In the genomic region with DNA sequence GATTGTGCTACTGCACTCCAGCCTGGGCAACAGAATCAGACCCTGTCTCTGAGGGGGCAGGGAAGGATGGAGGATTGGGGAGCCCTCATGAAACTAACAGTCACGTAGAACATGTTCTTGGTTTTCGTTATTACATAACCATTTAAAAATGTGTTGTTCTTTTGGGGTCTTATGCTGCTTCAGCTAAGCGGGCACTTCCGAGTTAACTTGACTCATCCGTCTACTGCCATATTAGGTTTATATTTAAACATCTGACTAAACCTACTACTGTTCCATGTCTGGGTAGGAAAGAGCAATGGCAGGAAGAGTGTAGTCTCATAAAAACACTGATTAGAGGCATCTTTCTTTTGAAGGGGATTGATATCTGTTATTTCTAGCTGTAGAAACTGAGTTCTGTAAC, we compare ENCODE assay signal across 21 cellular contexts. TPM values are rescaled to one million over a fixed set of nuclear protein-coding genes. Genes with fewer than 3 reads are reported as not detected.
DNase-seq lines count a peak whose midpoint lies in the region; ATAC-seq and TF ChIP-seq lines count a peak whose summit lies in the region.
"Had no signal": no experiment of that assay in that cellular context is flagged by ENCODE, and none has a peak within 500 bp of the region (broad histone marks: within the 10 kb centered on the region; RNA-seq: fewer than 3 reads in every experiment).

No MANE protein-coding gene starts in this region.

- no peak overlapping the region for H3K9ac ChIP-seq in IMR-90 (ENCODE audit: low read depth, low read length)

- H3K36me3 ChIP-seq in CD4-positive, CD25-positive, alpha-beta regulatory T cell (ENCODE audit: control insufficient read depth, insufficient read depth, low read length) = peaks cover 96% of the 10 kb centered on the region
- peaks cover 36% of the 10 kb centered on the region for H3K36me3 ChIP-seq in IMR-90 (ENCODE audit: control insufficient read depth, insufficient read depth, low read length)
- H3K36me3 ChIP-seq in aorta (ENCODE audit: control insufficient read depth in 1 of 2, insufficient read depth in 2 of 2, low read length in 1 of 2) = peaks cover 6 to 10% of the 10 kb centered on the region in 2 donors

- H4K8ac ChIP-seq in IMR-90 (ENCODE audit: low read depth in 2 of 2, low read length in 2 of 2) = 0 out of 4 replicates have a peak overlapping the region, but pooled peaks of 1 of the 2 experiments have one; percentile 12

- H2AFZ ChIP-seq in IMR-90 (replicated peaks; ENCODE audit: low read length, poor library complexity) = no peak overlapping the region

- no peak overlapping the region for H2BK120ac ChIP-seq in IMR-90 (ENCODE audit: low read depth, low read length)

- TF ChIP-seq RAD21 in IMR-90 (IDR thresholded peaks at IDR 0.05; ENCODE audit: low read length) = no peak

- no peak overlapping the region for H3K4me3 ChIP-seq in CD4-positive, CD25-positive, alpha-beta regulatory T cell (ENCODE audit: low read depth, low read length)
- H3K4me3 ChIP-seq in IMR-90 (ENCODE audit: insufficient read depth, low read depth, low read length) (no peak overlapping the region), choroid plexus epithelial cell (ENCODE audit: low read depth, low read length) (no peak overlapping the region), aorta (ENCODE audit: low read length in 2 of 2) (no peak overlapping the region)
- H3K4me3 ChIP-seq: left ventricle myocardium inferior, MG63 had no signal

- H2BK15ac ChIP-seq in IMR-90 (ENCODE audit: low read depth, low read length) = no peak overlapping the region

- no peak overlapping the region for H2BK20ac ChIP-seq in IMR-90 (ENCODE audit: low read depth, low read length)

- H3K9me3 ChIP-seq in CD4-positive, CD25-positive, alpha-beta regulatory T cell (ENCODE audit: control insufficient read depth in 2 of 2, low read length in 2 of 2) = no peaks in the 10 kb centered on the region
- H3K9me3 ChIP-seq in IMR-90 (ENCODE audit: control insufficient read depth, insufficient read depth, low read length) (no peaks in the 10 kb centered on the region), aorta (ENCODE audit: control insufficient read depth, low read length) (no peaks in the 10 kb centered on the region)
- H3K9me3 ChIP-seq: left ventricle myocardium inferior, MG63 had no signal

- no TSS peak for BruUV-seq in IMR-90 (replicated peaks; lab: Mats Ljungman, UMichigan)

- in situ Hi-C loops in IMR-90 (cut with MboI; ENCODE audit: low sequenced_read_pairs) = no loop called here

- peaks cover 72% of the 10 kb centered on the region for H3K36me3 Mint-ChIP-seq in CD4-positive, CD25-positive, alpha-beta regulatory T cell
- H3K36me3 Mint-ChIP-seq in natural killer cell treated with Interleukin-12 subunit alpha and Interleukin-12 subunit beta and Interleukin-15 and Interleukin-18, amount 100 ng/mL, for 72 hours = peaks cover 52% of the 10 kb centered on the region

- no peak for TF ChIP-seq CTCF in IMR-90 (conservative IDR thresholded peaks at IDR 0.05; ENCODE audit: low read depth, low read length)
- TF ChIP-seq CTCF in choroid plexus epithelial cell (conservative IDR thresholded peaks at IDR 0.05; ENCODE audit: low read depth, low read length) = no peak

- TF ChIP-seq POLR2A in IMR-90 (IDR thresholded peaks at IDR 0.05; ENCODE audit: low read depth, low read length) = no peak

- no peak overlapping the region for H4K5ac ChIP-seq in IMR-90 (ENCODE audit: low read depth, low read length)

- no peak overlapping the region for H2AK9ac ChIP-seq in IMR-90 (replicated peaks; ENCODE audit: low read depth, low read length, poor library complexity)

- no peak for ATAC-seq in CD4-positive, CD25-positive, alpha-beta regulatory T cell (ENCODE audit: low read depth in 2 of 2)
- ATAC-seq in IMR-90 (ENCODE audit: low read depth) (peak; percentile 83), HG03439 (IDR thresholded peaks at IDR 0.05; ENCODE audit: unreplicated experiment) (no peak), GM21529 (IDR thresholded peaks at IDR 0.05; ENCODE audit: unreplicated experiment) (no peak), aorta (ENCODE audit: low FRiP score) (no peak)
- peak in 1 of 2 donors; percentile 62 for ATAC-seq in natural killer cell treated with Interleukin-12 subunit alpha and Interleukin-12 subunit beta and Interleukin-15 and Interleukin-18, amount 100 ng/mL, for 72 hours
- ATAC-seq: activated CD4-positive, CD25-positive, alpha-beta regulatory T cell treated with anti-CD3 and anti-CD28 coated beads, Interleukin-2, amount 50 U/mL, for 24 hours had no signal

- POLR2A ChIA-PET in IMR-90 (lab: Charles Lee; ENCODE audit: unreplicated experiment) = no interaction called here

- H3K27ac Mint-ChIP-seq in CD4-positive, CD25-positive, alpha-beta regulatory T cell = peak overlapping the region in 2 of 3 donors; percentile 1 to 74
- H3K27ac Mint-ChIP-seq in natural killer cell treated with Interleukin-12 subunit alpha and Interleukin-12 subunit beta and Interleukin-15 and Interleukin-18, amount 100 ng/mL, for 72 hours = peak overlapping the region in 1 of 2 donors; percentile 45
- H3K27ac Mint-ChIP-seq: nephron had no signal

- H4K20me1 ChIP-seq in IMR-90 (ENCODE audit: insufficient read depth, low read length) = peaks cover 6% of the 10 kb centered on the region; the same call in 1 of the 2 replicates

- H3K79me1 ChIP-seq in IMR-90 (ENCODE audit: low read depth in 1 of 2, low read length in 2 of 2) = peaks cover 20 to 48% of the 10 kb centered on the region in 2 experiments

- no peaks in the 10 kb centered on the region for H3K27me3 Mint-ChIP-seq in CD4-positive, CD25-positive, alpha-beta regulatory T cell
- H3K27me3 Mint-ChIP-seq in natural killer cell treated with Interleukin-12 subunit alpha and Interleukin-12 subunit beta and Interleukin-15 and Interleukin-18, amount 100 ng/mL, for 72 hours = no peaks in the 10 kb centered on the region
- H3K27me3 Mint-ChIP-seq: stimulated activated naive CD8-positive, alpha-beta T cell treated with anti-CD3 and anti-CD28 coated beads, Interleukin-15, Interleukin-2, amounts not matched to agents 100 ng/mL and 50 ng/mL, for 24 hours had no signal

- H3K9me1 ChIP-seq in IMR-90 (ENCODE audit: insufficient read depth, low read length) = peaks cover 6% of the 10 kb centered on the region; the same call in 1 of the 2 replicates

- H3K23ac ChIP-seq in IMR-90 (ENCODE audit: low read depth, low read length) = no peak overlapping the region

- no CpG with 5 or more reads among the region's 5 CpGs for WGBS in IMR-90 (ENCODE audit: extremely low coverage in 2 of 2, insufficient read length in 1 of 2), 2 experiments
- 18 to 23% methylated on average over 5 of the region's 5 CpGs for WGBS in aorta, 2 donors

- H3K4me1 ChIP-seq in CD4-positive, CD25-positive, alpha-beta regulatory T cell (ENCODE audit: control insufficient read depth, insufficient read depth, low read length, poor library complexity, severe bottlenecking) = no peaks in the 10 kb centered on the region
- peaks cover 10% of the 10 kb centered on the region for H3K4me1 ChIP-seq in IMR-90 (ENCODE audit: control insufficient read depth, insufficient read depth, low read length)
- H3K4me1 ChIP-seq in aorta (ENCODE audit: control insufficient read depth in 1 of 2, insufficient read depth in 2 of 2, low read length in 2 of 2) = peaks cover 0 to 3% of the 10 kb centered on the region in 2 donors

- dilution Hi-C loops in IMR-90 (cut with HindIII; ENCODE audit: low sequenced_read_pairs, unreplicated experiment) = no loop called here

- peak overlapping the region; percentile 35; the same call in 1 of the 2 replicates for H4K91ac ChIP-seq in IMR-90 (ENCODE audit: insufficient read depth, low read depth, low read length)

- H3K4me2 ChIP-seq in IMR-90 (ENCODE audit: low read depth, low read length) = no peak overlapping the region; the same call in 1 of the 2 replicates

- H3K27me3 ChIP-seq in CD4-positive, CD25-positive, alpha-beta regulatory T cell (ENCODE audit: control insufficient read depth, insufficient read depth, low read length) = no peaks in the 10 kb centered on the region
- H3K27me3 ChIP-seq in IMR-90 (ENCODE audit: control insufficient read depth, insufficient read depth, low read length) = no peaks in the 10 kb centered on the region
- no peaks in the 10 kb centered on the region for H3K27me3 ChIP-seq in aorta (ENCODE audit: control insufficient read depth in 1 of 2, insufficient read depth in 2 of 2, low read length in 1 of 2)
- H3K27me3 ChIP-seq: MG63 had no signal

- no peak overlapping the region for H3K4ac ChIP-seq in IMR-90 (ENCODE audit: low read depth, low read length)

- CTCF ChIA-PET in IMR-90 (lab: Yijun Ruan, JAX) = interaction anchor here (1.6 to 1.9 kb wide), 3 partner anchors 13 to 107 kb away, joined by 4 to 8 read pairs (median 5); no protein-coding TSS in a partner anchor

- peak overlapping the region; percentile 1; the same call in 1 of the 2 replicates for H3K18ac ChIP-seq in IMR-90 (ENCODE audit: low read depth, low read length)

- intact Hi-C loops in IMR-90 (cut with micrococcal nuclease) (no loop called here), aorta (cut with DNase I) (loop anchor here in 1 of 2 donors (5.0 kb wide), 1 partner anchor 35 kb away; no protein-coding TSS in a partner anchor)

- no peak overlapping the region for H2AK5ac ChIP-seq in IMR-90 (ENCODE audit: low read depth, low read length)

- no peaks in the 10 kb centered on the region for H3K9me3 Mint-ChIP-seq in CD4-positive, CD25-positive, alpha-beta regulatory T cell
- H3K9me3 Mint-ChIP-seq in natural killer cell treated with Interleukin-12 subunit alpha and Interleukin-12 subunit beta and Interleukin-15 and Interleukin-18, amount 100 ng/mL, for 72 hours = no peaks in the 10 kb centered on the region
- H3K9me3 Mint-ChIP-seq: nephron; stimulated activated naive CD8-positive, alpha-beta T cell treated with anti-CD3 and anti-CD28 coated beads, Interleukin-15, Interleukin-2, amounts not matched to agents 100 ng/mL and 50 ng/mL, for 24 hours had no signal

- no peak overlapping the region for H3K27ac ChIP-seq in CD4-positive, CD25-positive, alpha-beta regulatory T cell (ENCODE audit: insufficient read depth, low read length, poor library complexity, severe bottlenecking)
- H3K27ac ChIP-seq in IMR-90 (ENCODE audit: insufficient read depth, low read length) (peak overlapping the region; percentile 41), aorta (ENCODE audit: low read depth in 1 of 2, low read length in 2 of 2) (peak overlapping the region in 1 of 2 donors; percentile 8)
- H3K27ac ChIP-seq: left ventricle myocardium inferior had no signal

- no peak overlapping the region for H3K56ac ChIP-seq in IMR-90 (ENCODE audit: extremely low read depth, insufficient read depth, low read length)

- 0 out of 2 replicates have a peak overlapping the region, but pooled peaks have one; percentile 27 for H3K14ac ChIP-seq in IMR-90 (replicated peaks; ENCODE audit: low read depth, low read length)

- DNase-seq in CD4-positive, CD25-positive, alpha-beta regulatory T cell = no peak
- peak; percentile 77 for DNase-seq in IMR-90
- peak; percentile 73 for DNase-seq in choroid plexus epithelial cell (ENCODE audit: low read depth)
- no peak for DNase-seq in natural killer cell treated with Interleukin-12 subunit alpha and Interleukin-12 subunit beta and Interleukin-15 and Interleukin-18, amount 100 ng/mL, for 72 hours (ENCODE audit: low spot score)
- DNase-seq in aorta = no peak
- DNase-seq in AG20443 (ENCODE audit: low spot score) = no peak
- DNase-seq: activated naive CD4-positive, alpha-beta T cell treated with Interleukin-2 at 50 U/mL for 16 hours; COR-L47; foreskin fibroblast; GOT3; left ventricle myocardium inferior; MG63; NCI-H1694 treated with DMSO at 0.1 percent for 48 hours; NCI-H446 had no signal

- peak overlapping the region; percentile 78 for H2BK5ac ChIP-seq in IMR-90 (ENCODE audit: low read depth, low read length, poor library complexity, severe bottlenecking)

- H3K4me1 Mint-ChIP-seq in CD4-positive, CD25-positive, alpha-beta regulatory T cell = peaks cover 0 to 6% (median 4%) of the 10 kb centered on the region in 4 donors
- peaks cover 7 to 24% of the 10 kb centered on the region in 2 donors for H3K4me1 Mint-ChIP-seq in natural killer cell treated with Interleukin-12 subunit alpha and Interleukin-12 subunit beta and Interleukin-15 and Interleukin-18, amount 100 ng/mL, for 72 hours (ENCODE audit: low read depth in 2 of 2)

- no peak overlapping the region for H3K4me3 Mint-ChIP-seq in CD4-positive, CD25-positive, alpha-beta regulatory T cell
- H3K4me3 Mint-ChIP-seq in natural killer cell treated with Interleukin-12 subunit alpha and Interleukin-12 subunit beta and Interleukin-15 and Interleukin-18, amount 100 ng/mL, for 72 hours = peak overlapping the region; percentile 15
- H3K4me3 Mint-ChIP-seq: nephron; stimulated activated naive CD8-positive, alpha-beta T cell treated with anti-CD3 and anti-CD28 coated beads, Interleukin-15, Interleukin-2, amounts not matched to agents 100 ng/mL and 50 ng/mL, for 24 hours had no signal

RNA-seq across cellular contexts. Expression of a gene that starts 59.5 kb away (rescaled TPM):
- 0.35 TPM for total RNA-seq in CD4-positive, CD25-positive, alpha-beta regulatory T cell
- not detected for polyA plus RNA-seq in CD4-positive, CD25-positive, alpha-beta regulatory T cell
- total RNA-seq in IMR-90 (2012; rRNA removed) (not detected in 2 replicates), aorta (not detected)
- polyA plus RNA-seq in IMR-90 (2012; rRNA removed) (not detected in 2 replicates), aorta (not detected)
- polyA plus RNA-seq in IMR-90 (2012; cell fraction: cytosol; rRNA removed) = 0.05 TPM in 1 of 2 replicates, not detected in the other
- polyA plus RNA-seq in IMR-90 (2012; cell fraction: nucleus; rRNA removed; ENCODE audit: low replicate concordance) = not detected in 2 replicates
- under 1 TPM in 1 of 2 donors, not detected in 1; 0.24 TPM for total RNA-seq in natural killer cell treated with Interleukin-12 subunit alpha and Interleukin-12 subunit beta and Interleukin-15 and Interleukin-18, amount 100 ng/mL, for 72 hours
- total RNA-seq: bronchial epithelial cell; T-helper 1 cell treated with Interleukin-12 subunit alpha and Interleukin-12 subunit beta and Interleukin-4 antibody, amounts not matched to agents 30 ng/mL and 1 ng/mL, for 36 hours had no signal

Comparison
In these comparisons a context has a peak if more than half of its experiments do, and no peak if none do; other contexts are left out.
1. DNase-seq: peak in IMR-90 (single experiment) and choroid plexus epithelial cell (single experiment); none in CD4-positive, CD25-positive, alpha-beta regulatory T cell (0 of 3), natural killer cell treated with Interleukin-12 subunit alpha and Interleukin-12 subunit beta and Interleukin-15 and Interleukin-18, amount 100 ng/mL, for 72 hours (single experiment), aorta (0 of 2) and AG20443 (single experiment).